In genomic region chr6:109486068-109486467, GRCh38 we compare ENCODE assay signal across 21 cellular contexts. TPM values are rescaled to one million over a fixed set of nuclear protein-coding genes. Genes with fewer than 3 reads are reported as not detected.
DNase-seq lines count a peak whose midpoint lies in the region; ATAC-seq and TF ChIP-seq lines count a peak whose summit lies in the region.
"Had no signal": no experiment of that assay in that cellular context is flagged by ENCODE, and none has a peak within 500 bp of the region (broad histone marks: within the 10 kb centered on the region; RNA-seq: fewer than 3 reads in every experiment).

No MANE protein-coding gene starts in this region.

- no peak overlapping the region for H3K4me3 Mint-ChIP-seq in central memory CD8-positive, alpha-beta T cell
- H3K4me3 Mint-ChIP-seq: activated naive CD8-positive, alpha-beta T cell treated with anti-CD3 and anti-CD28 coated beads, Interleukin-2, amount 10 ng/mL, durations not matched to agents 7 days and 5 days; nephron progenitor cell; stimulated activated naive B cell treated with anti-CD40 and anti-IgM and Interleukin-4, amounts not matched to agents 10 μg/mL and 1 μg/mL and 100 μg/mL, for 72 hours had no signal

- no peak overlapping the region for H3K4me2 ChIP-seq in trophoblast cell (ENCODE audit: low read length)

- no peak overlapping the region for H3K4me3 ChIP-seq in trophoblast cell (ENCODE audit: low read depth, low read length)
- H3K4me3 ChIP-seq: heart right ventricle, tibial artery had no signal

- no peak overlapping the region for H4K91ac ChIP-seq in trophoblast cell (ENCODE audit: low read depth, low read length)

- no peak overlapping the region for H2BK12ac ChIP-seq in trophoblast cell (ENCODE audit: low read length)

- H3K27me3 ChIP-seq in trophoblast cell (ENCODE audit: insufficient read depth, low read length), result no peaks in the 10 kb centered on the region
- H3K27me3 ChIP-seq: heart right ventricle, tibial artery had no signal

- H3K27me3 Mint-ChIP-seq in central memory CD8-positive, alpha-beta T cell, result no peaks in the 10 kb centered on the region
- H3K27me3 Mint-ChIP-seq: stimulated activated naive B cell treated with anti-CD40 and anti-IgM and Interleukin-4, amounts not matched to agents 10 μg/mL and 1 μg/mL and 100 μg/mL, for 72 hours had no signal

- no peak overlapping the region for H3K9ac ChIP-seq in trophoblast cell (ENCODE audit: low read length)

- no peak for DNase-seq in activated CD4-positive, CD25-positive, alpha-beta regulatory T cell (lab: John Stamatoyannopoulos, UW)
- DNase-seq in LHCN-M2 (ENCODE audit: low read depth) (peak; percentile 19), trophoblast cell (peak; percentile 18 to 66), NCI-H1694 treated with DMSO at 0.1 percent for 48 hours (lab: John Stamatoyannopoulos, UW) (no peak), omental fat pad (ENCODE audit: low spot score) (no peak)
- no peak for DNase-seq in central memory CD8-positive, alpha-beta T cell (ENCODE audit: low spot score in 2 of 2)
- DNase-seq: activated CD4-positive, alpha-beta T cell treated with anti-CD3 and anti-CD28 coated beads for 1 hour; activated naive CD8-positive, alpha-beta T cell treated with anti-CD3 and anti-CD28 coated beads, Interleukin-2, amount 10 ng/mL, durations not matched to agents 7 days and 5 days; activated T-cell treated with anti-CD3 and anti-CD28 coated beads, Interleukin-2, amount 50 U/mL, for 1 hour; heart right ventricle; Kasumi-1; mesenchymal stem cell; NCI-H1436; nephron progenitor cell; SHP77; stimulated activated naive B cell treated with anti-CD40 and anti-IgM and Interleukin-4, amounts not matched to agents 10 μg/mL and 1 μg/mL and 100 μg/mL, for 72 hours; tibial artery had no signal

- peaks cover 3% of the 10 kb centered on the region for H3K79me2 ChIP-seq in trophoblast cell (ENCODE audit: control insufficient read depth, insufficient read depth, low read length, poor library complexity)

- H3K9me3 Mint-ChIP-seq in central memory CD8-positive, alpha-beta T cell, result no peaks in the 10 kb centered on the region
- H3K9me3 Mint-ChIP-seq: nephron progenitor cell; stimulated activated naive B cell treated with anti-CD40 and anti-IgM and Interleukin-4, amounts not matched to agents 10 μg/mL and 1 μg/mL and 100 μg/mL, for 72 hours had no signal

- no peak overlapping the region for H3K27ac ChIP-seq in trophoblast cell (ENCODE audit: low read depth, low read length)
- H3K27ac ChIP-seq: C4-2B, heart right ventricle, tibial artery had no signal

- no peak overlapping the region for H2AFZ ChIP-seq in trophoblast cell (ENCODE audit: insufficient read depth, low read length, poor library complexity)

- H4K8ac ChIP-seq in trophoblast cell (ENCODE audit: low read depth, low read length), result no peak overlapping the region

- peaks cover 5% of the 10 kb centered on the region for H3K79me1 ChIP-seq in trophoblast cell (ENCODE audit: low read length)

- H2BK120ac ChIP-seq in trophoblast cell (ENCODE audit: insufficient read depth, low read length, poor library complexity), result no peak overlapping the region

- H3K36me3 ChIP-seq in trophoblast cell (ENCODE audit: control insufficient read depth in 1 of 2, insufficient read depth in 2 of 2, low read length in 2 of 2), result peaks cover 0 to 3% of the 10 kb centered on the region in 2 experiments
- H3K36me3 ChIP-seq: tibial artery had no signal

- ATAC-seq in activated CD4-positive, CD25-positive, alpha-beta regulatory T cell treated with anti-CD3 and anti-CD28 coated beads, Interleukin-2, amount 50 U/mL, for 24 hours, result peak; percentile 11 to 18
- ATAC-seq in central memory CD8-positive, alpha-beta T cell (replicated peaks; ENCODE audit: extremely low read depth, poor library complexity, severe bottlenecking), result no peak
- ATAC-seq in HG02884 (IDR thresholded peaks at IDR 0.05; ENCODE audit: unreplicated experiment), result no peak
- ATAC-seq in omental fat pad (ENCODE audit: low FRiP score), result no peak
- ATAC-seq: HCT116; heart right ventricle; stimulated activated naive B cell treated with anti-CD40 and anti-IgM and Interleukin-4, amounts not matched to agents 10 μg/mL and 1 μg/mL and 100 μg/mL, for 72 hours had no signal

- TF ChIP-seq CTCF in omental fat pad (IDR thresholded peaks at IDR 0.05), result no peak

- H3K36me3 Mint-ChIP-seq in central memory CD8-positive, alpha-beta T cell (ENCODE audit: insufficient read depth), result peaks cover 13% of the 10 kb centered on the region

- no peak overlapping the region for H4K12ac ChIP-seq in trophoblast cell (ENCODE audit: low read depth, low read length)

- H3K23ac ChIP-seq in trophoblast cell (ENCODE audit: low read length), result no peak overlapping the region

- H2BK5ac ChIP-seq in trophoblast cell (ENCODE audit: low read depth, low read length, poor library complexity), result no peak overlapping the region

- no peak overlapping the region for H3K18ac ChIP-seq in trophoblast cell (ENCODE audit: low read length)

- no peak overlapping the region for H3K4ac ChIP-seq in trophoblast cell (ENCODE audit: low read depth, low read length)

- no peak overlapping the region for H3K14ac ChIP-seq in trophoblast cell (ENCODE audit: low read length)

- no CpG with 5 or more reads among the region's 1 CpG for WGBS in trophoblast cell (ENCODE audit: extremely low coverage, insufficient coverage, insufficient read length)

- no peaks in the 10 kb centered on the region for H3K9me3 ChIP-seq in trophoblast cell (ENCODE audit: insufficient read depth, low read depth, low read length)
- H3K9me3 ChIP-seq: heart right ventricle, tibial artery had no signal

- peaks cover 32% of the 10 kb centered on the region for H3K4me1 Mint-ChIP-seq in central memory CD8-positive, alpha-beta T cell

- H2AK5ac ChIP-seq in trophoblast cell (ENCODE audit: low read length), result no peak overlapping the region

- peaks cover 0 to 3% of the 10 kb centered on the region in 2 experiments for H3K4me1 ChIP-seq in trophoblast cell (ENCODE audit: control insufficient read depth in 1 of 2, insufficient read depth in 2 of 2, low read length in 2 of 2)

- peak overlapping the region; percentile 7 for H3K27ac Mint-ChIP-seq in central memory CD8-positive, alpha-beta T cell (ENCODE audit: low read depth)
- H3K27ac Mint-ChIP-seq: activated naive CD8-positive, alpha-beta T cell treated with anti-CD3 and anti-CD28 coated beads, Interleukin-2, amount 10 ng/mL, durations not matched to agents 7 days and 5 days; nephron progenitor cell; stimulated activated naive B cell treated with anti-CD40 and anti-IgM and Interleukin-4, amounts not matched to agents 10 μg/mL and 1 μg/mL and 100 μg/mL, for 72 hours had no signal

RNA-seq across cellular contexts. Expression of gene ZBTB24, which starts 3.0 kb away (rescaled TPM):
- 8.8 and 11.0 TPM in 2 replicates for total RNA-seq in LHCN-M2 (2014; rRNA removed)
- 2.3 TPM for polyA plus RNA-seq in LHCN-M2 (2012)
- polyA plus RNA-seq in trophoblast cell (2013), result 4.9 and 5.1 TPM in 2 replicates
- total RNA-seq in omental fat pad, result 1 to 10 TPM; 4.7 to 9.8 (median 6.9) TPM

RNA-seq across cellular contexts. Expression of gene MICAL1, which starts 30.5 kb away (rescaled TPM):
- total RNA-seq in LHCN-M2 (2014; rRNA removed), result 147 and 151 TPM in 2 replicates
- polyA plus RNA-seq in LHCN-M2 (2012), result 76.0 TPM
- polyA plus RNA-seq in trophoblast cell (2013), result 35.4 and 36.0 TPM in 2 replicates
- total RNA-seq in omental fat pad, result 10 to 100 TPM; 14.0 to 48.7 (median 30.2) TPM

RNA-seq across cellular contexts. Expression of gene SMPD2, which starts 45.5 kb away (rescaled TPM):
- 6.5 and 9.2 TPM in 2 replicates for total RNA-seq in LHCN-M2 (2014; rRNA removed)
- 5.1 TPM for polyA plus RNA-seq in LHCN-M2 (2012)
- polyA plus RNA-seq in trophoblast cell (2013), result 9.5 and 9.7 TPM in 2 replicates
- 10 to 100 TPM; 10.2 to 16.2 (median 10.7) TPM for total RNA-seq in omental fat pad

RNA-seq across cellular contexts. Expression of gene PPIL6, which starts 45.6 kb away (rescaled TPM):
- total RNA-seq in LHCN-M2 (2014; rRNA removed) (0.32 and 1.6 TPM in 2 replicates), omental fat pad (1 to 10 TPM; 2.3 to 7.4 (median 4.1) TPM)
- 0.15 TPM for polyA plus RNA-seq in LHCN-M2 (2012)
- polyA plus RNA-seq in trophoblast cell (2013), result 0.47 and 0.63 TPM in 2 replicates

Comparison
In these comparisons a context has a peak if more than half of its experiments do, and no peak if none do; other contexts are left out.
1. ATAC-seq: peak in activated CD4-positive, CD25-positive, alpha-beta regulatory T cell treated with anti-CD3 and anti-CD28 coated beads, Interleukin-2, amount 50 U/mL, for 24 hours (2 of 2); none in central memory CD8-positive, alpha-beta T cell (single experiment), HG02884 (single experiment) and omental fat pad (single experiment).
2. DNase-seq: peak in LHCN-M2 (single experiment) and trophoblast cell (2 of 2); none in activated CD4-positive, CD25-positive, alpha-beta regulatory T cell (0 of 4), central memory CD8-positive, alpha-beta T cell (0 of 2), NCI-H1694 treated with DMSO at 0.1 percent for 48 hours (single experiment) and omental fat pad (single experiment).